In genomic region chr2:33071591-33071990, GRCh38 we compare ENCODE assay signal across 17 cellular contexts.
A peak's percentile ranks its signal among the peaks of the same experiment; 100 is the strongest.
DNase-seq lines count a peak whose midpoint lies in the region; ATAC-seq and TF ChIP-seq lines count a peak whose summit lies in the region.
"Had no signal": no experiment of that assay in that cellular context is flagged by ENCODE, and none has a peak within 500 bp of the region (broad histone marks: within the 10 kb centered on the region; RNA-seq: fewer than 3 reads in every experiment).

No MANE protein-coding gene starts in this region.

- TF ChIP-seq CTCF in GM12865 (IDR thresholded peaks at IDR 0.05; ENCODE audit: insufficient read depth, low read depth, low read length, missing control alignments) (no peak), OCI-LY7 (conservative IDR thresholded peaks at IDR 0.05; ENCODE audit: low read length) (no peak), coronary artery (IDR thresholded peaks at IDR 0.05) (no peak), thoracic aorta (IDR thresholded peaks at IDR 0.05) (no peak), vagina (IDR thresholded peaks at IDR 0.05) (no peak)

- POLR2A ChIA-PET in OCI-LY7 (lab: Charles Lee) = interaction anchor here (1.2 to 10.6 kb wide), 3 partner anchors 9 to 15 kb away, joined by 4 to 181 read pairs (median 4); no protein-coding TSS in a partner anchor

- peaks cover 36% of the 10 kb centered on the region; the same call in 1 of the 2 replicates for H3K79me2 ChIP-seq in OCI-LY7 (ENCODE audit: insufficient read depth, low read depth, low read length)

- intact Hi-C loops in OCI-LY7 (cut with micrococcal nuclease; ENCODE audit: unreplicated experiment) (no loop called here), vagina (cut with DNase I) (no loop called here)

- CTCF ChIA-PET in OCI-LY7 (lab: Charles Lee; ENCODE audit: unreplicated experiment) = interaction anchor here (0.5 kb wide), 1 partner anchor 46 kb away, joined by 3 read pairs; no protein-coding TSS in a partner anchor

- H4K20me1 ChIP-seq in OCI-LY7 (ENCODE audit: insufficient read depth, low read length) = no peaks in the 10 kb centered on the region
- H4K20me1 ChIP-seq: BLaER1 had no signal

- no peak overlapping the region for H2AFZ ChIP-seq in OCI-LY7 (ENCODE audit: low read length)

- peak overlapping the region; percentile 58 for H3K27ac ChIP-seq in OCI-LY7 (ENCODE audit: low read depth, low read length, poor library complexity, severe bottlenecking)
- H3K27ac ChIP-seq in coronary artery = peak overlapping the region; percentile 89 to 92
- H3K27ac ChIP-seq in thoracic aorta = peak overlapping the region; percentile 86 to 95
- H3K27ac ChIP-seq in vagina = no peak overlapping the region
- H3K27ac ChIP-seq: BLaER1, SJCRH30 had no signal

- no peak for TF ChIP-seq POLR2A in vagina (IDR thresholded peaks at IDR 0.05)

- H3K36me3 ChIP-seq in OCI-LY7 (ENCODE audit: insufficient read depth, low read length) (peaks cover 14% of the 10 kb centered on the region), thoracic aorta (no peaks in the 10 kb centered on the region), vagina (no peaks in the 10 kb centered on the region)
- H3K36me3 ChIP-seq: BLaER1, HAP-1, SJCRH30 had no signal

- ATAC-seq in thoracic aorta (ENCODE audit: insufficient number of reproducible peaks, low FRiP score, low read depth) (no peak), HG02885 (IDR thresholded peaks at IDR 0.05; ENCODE audit: poor library complexity, unreplicated experiment) (no peak)
- ATAC-seq: GM12878 had no signal

- H3K9me3 ChIP-seq in OCI-LY7 (ENCODE audit: low read length) (no peaks in the 10 kb centered on the region), thoracic aorta (no peaks in the 10 kb centered on the region), vagina (no peaks in the 10 kb centered on the region)
- H3K9me3 ChIP-seq: BLaER1, HAP-1, SJCRH30 had no signal

- H3K27me3 ChIP-seq in thoracic aorta (replicated peaks; ENCODE audit: insufficient read depth) (no peaks in the 10 kb centered on the region), vagina (no peaks in the 10 kb centered on the region)
- H3K27me3 ChIP-seq: BLaER1, SJCRH30 had no signal

- no peaks in the 10 kb centered on the region for H3K9me2 ChIP-seq in OCI-LY7 (ENCODE audit: insufficient read depth, low read length)

- peak; percentile 14 for DNase-seq in GM12865 (ENCODE audit: low read depth)
- peak; percentile 38 for DNase-seq in OCI-LY7 (ENCODE audit: low spot score)
- no peak for DNase-seq in coronary artery (ENCODE audit: low spot score)
- DNase-seq in thoracic aorta (ENCODE audit: low spot score) = no peak
- no peak for DNase-seq in NCI-H748 (lab: John Stamatoyannopoulos, UW; ENCODE audit: unreplicated experiment)
- DNase-seq in vagina (ENCODE audit: extremely low spot score in 2 of 2) = no peak
- DNase-seq: DMS153, MV-4-11, NCI-H1436 treated with DMSO at 0.1 percent for 48 hours, NCI-H2081, NCI-H526, SJCRH30, SW 1271 had no signal

- no TSS peak for BruUV-seq in OCI-LY7 (replicated peaks; lab: Mats Ljungman, UMichigan)

- no peak overlapping the region for H3K4me3 ChIP-seq in GM12865 (ENCODE audit: low read depth, low read length)
- no peak overlapping the region for H3K4me3 ChIP-seq in OCI-LY7 (ENCODE audit: low read depth, low read length, poor library complexity, severe bottlenecking)
- H3K4me3 ChIP-seq in coronary artery = no peak overlapping the region
- H3K4me3 ChIP-seq in thoracic aorta = no peak overlapping the region
- H3K4me3 ChIP-seq in vagina = no peak overlapping the region
- H3K4me3 ChIP-seq: BLaER1, GM12878, HAP-1, SJCRH30 had no signal

- peak overlapping the region; percentile 50 for H3K4me2 ChIP-seq in OCI-LY7 (ENCODE audit: low read length)
- H3K4me2 ChIP-seq: BLaER1 had no signal

- H3K4me1 ChIP-seq in OCI-LY7 (ENCODE audit: insufficient read depth, low read length, poor library complexity, severe bottlenecking) = peaks cover 85% of the 10 kb centered on the region
- H3K4me1 ChIP-seq in thoracic aorta (ENCODE audit: control insufficient read depth in 1 of 2, low read depth in 2 of 2) = peaks cover 18 to 76% of the 10 kb centered on the region in 2 donors
- peaks cover 30% of the 10 kb centered on the region for H3K4me1 ChIP-seq in vagina
- H3K4me1 ChIP-seq: BLaER1, HAP-1 had no signal

Comparison
In these comparisons a context has a peak if more than half of its experiments do, and no peak if none do; other contexts are left out.
1. DNase-seq: peak in GM12865 (single experiment) and OCI-LY7 (single experiment); none in coronary artery (single experiment), thoracic aorta (single experiment), NCI-H748 (single experiment) and vagina (0 of 2).